ENCODE assay signal across 9 cellular contexts in the genomic region with DNA sequence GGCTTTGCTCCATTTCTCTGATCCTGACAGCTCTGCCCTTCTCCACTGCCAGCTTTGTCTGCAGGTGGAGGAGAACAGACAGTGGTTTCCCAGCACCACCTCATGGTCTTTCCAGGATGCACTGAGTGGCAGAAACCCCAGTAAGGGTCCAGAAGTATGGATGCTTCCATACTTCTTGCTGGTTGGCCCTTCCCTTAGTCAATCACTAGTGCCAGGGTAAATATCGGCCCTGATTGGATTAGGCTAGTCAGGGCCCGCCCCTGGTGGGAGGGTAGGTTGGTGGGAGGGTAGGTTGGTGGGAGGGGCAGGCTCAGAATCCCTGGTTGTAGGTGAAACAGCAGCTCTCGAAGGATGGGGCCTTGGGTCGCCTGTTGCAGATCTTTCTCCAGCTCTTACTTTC. TPM values are rescaled to one million over a fixed set of nuclear protein-coding genes. Genes with fewer than 3 reads are reported as not detected.
DNase-seq lines count a peak whose midpoint lies in the region; ATAC-seq and TF ChIP-seq lines count a peak whose summit lies in the region.
"Had no signal": no experiment of that assay in that cellular context is flagged by ENCODE, and none has a peak within 500 bp of the region (broad histone marks: within the 10 kb centered on the region; RNA-seq: fewer than 3 reads in every experiment).

No MANE protein-coding gene starts in this region.

- TF ChIP-seq POLR2A in spleen (IDR thresholded peaks at IDR 0.05) = no peak

- intact Hi-C loops in activated CD4-positive, alpha-beta T cell treated with anti-CD3 and anti-CD28 coated beads, Interleukin-2, amount 10 ng/mL, durations not matched to agents 24 days and 14 days (cut with micrococcal nuclease) = no loop called here
- intact Hi-C loops in spleen (cut with DNase I; ENCODE audit: low total_unique reads) = no loop called here

- H3K4me3 Mint-ChIP-seq in activated CD4-positive, alpha-beta T cell treated with anti-CD3 and anti-CD28 coated beads, Interleukin-2, amount 10 ng/mL, durations not matched to agents 24 days and 14 days = peak overlapping the region; percentile 49

- 86 to 91% (median 88%) methylated on average over 4 of the region's 4 CpGs for WGBS in spleen, 5 donors

- peaks cover 4% of the 10 kb centered on the region for H3K9me3 Mint-ChIP-seq in activated CD4-positive, alpha-beta T cell treated with anti-CD3 and anti-CD28 coated beads, Interleukin-2, amount 10 ng/mL, durations not matched to agents 24 days and 14 days

- peak overlapping the region in 2 of 8 donors; percentile 4 to 36 for H3K27ac ChIP-seq in spleen

- no peaks in the 10 kb centered on the region for H3K9me3 ChIP-seq in spleen

- H3K36me3 ChIP-seq in spleen = peaks cover 3 to 95% (median 55%) of the 10 kb centered on the region in 6 donors

- TF ChIP-seq CTCF in fibroblast of the aortic adventitia (IDR thresholded peaks at IDR 0.05; ENCODE audit: insufficient read depth, low read length) (no peak), spleen (IDR thresholded peaks at IDR 0.05 in 8 of 11, conservative IDR thresholded peaks at IDR 0.05 in 3 of 11) (no peak)

- peak; percentile 73 for ATAC-seq in stimulated activated naive CD8-positive, alpha-beta T cell treated with anti-CD3 and anti-CD28 coated beads, Interleukin-15, Interleukin-2, amounts not matched to agents 100 U/mL and 50 U/mL, for 24 hours
- ATAC-seq in HG02623 (IDR thresholded peaks at IDR 0.05; ENCODE audit: unreplicated experiment) = no peak

- H3K27me3 Mint-ChIP-seq in activated CD4-positive, alpha-beta T cell treated with anti-CD3 and anti-CD28 coated beads, Interleukin-2, amount 10 ng/mL, durations not matched to agents 24 days and 14 days = no peaks in the 10 kb centered on the region

- DNase-seq in activated effector memory CD4-positive, alpha-beta T cell treated with anti-CD3 and anti-CD28 coated beads, Interleukin-2, amount 50 U/mL, for 16 hours = peak; percentile 79
- DNase-seq in activated effector memory CD4-positive, alpha-beta T cell treated with Interleukin-2 at 50 U/mL for 16 hours = no peak
- peak; percentile 84 for DNase-seq in activated CD4-positive, alpha-beta T cell treated with anti-CD3 and anti-CD28 coated beads, Interleukin-2, amount 10 ng/mL, durations not matched to agents 24 days and 14 days
- peak; percentile 22 for DNase-seq in fibroblast of the aortic adventitia (ENCODE audit: low read depth)
- peak; percentile 62 for DNase-seq in stimulated activated naive CD8-positive, alpha-beta T cell treated with anti-CD3 and anti-CD28 coated beads, Interleukin-15, Interleukin-2, amounts not matched to agents 100 U/mL and 50 U/mL, for 24 hours
- no peak for DNase-seq in spleen
- no peak for DNase-seq in D341Med (ENCODE audit: low spot score)
- DNase-seq: AML-193 had no signal

- peaks cover 42% of the 10 kb centered on the region for H3K4me1 Mint-ChIP-seq in activated CD4-positive, alpha-beta T cell treated with anti-CD3 and anti-CD28 coated beads, Interleukin-2, amount 10 ng/mL, durations not matched to agents 24 days and 14 days

- H3K36me3 Mint-ChIP-seq in activated CD4-positive, alpha-beta T cell treated with anti-CD3 and anti-CD28 coated beads, Interleukin-2, amount 10 ng/mL, durations not matched to agents 24 days and 14 days (ENCODE audit: low read depth) = peaks cover 59% of the 10 kb centered on the region

- H3K4me3 ChIP-seq in fibroblast of the aortic adventitia (ENCODE audit: low read depth, low read length) = no peak overlapping the region
- H3K4me3 ChIP-seq in spleen = no peak overlapping the region

- peak overlapping the region; percentile 82 for H3K27ac Mint-ChIP-seq in activated CD4-positive, alpha-beta T cell treated with anti-CD3 and anti-CD28 coated beads, Interleukin-2, amount 10 ng/mL, durations not matched to agents 24 days and 14 days

- H3K27me3 ChIP-seq in spleen (replicated peaks in 1 of 7) = no peaks in the 10 kb centered on the region

- peaks cover 7 to 93% (median 60%) of the 10 kb centered on the region in 6 donors for H3K4me1 ChIP-seq in spleen

RNA-seq across cellular contexts. Expression of a gene that starts 10.2 kb away (rescaled TPM):
- 238 and 264 TPM in 2 replicates for total RNA-seq in activated CD4-positive, alpha-beta T cell treated with anti-CD3 and anti-CD28 coated beads, Interleukin-2, amount 10 ng/mL, durations not matched to agents 24 days and 14 days
- total RNA-seq in fibroblast of the aortic adventitia (ENCODE audit: low replicate concordance) (88.7 and 143 TPM in 2 replicates), spleen (100 to 1,000 TPM; 303 to 481 (median 353) TPM)
- 10 to 100 TPM; 36.7 to 78.7 (median 57.0) TPM for polyA plus RNA-seq in spleen

RNA-seq across cellular contexts. Expression of a gene that starts 50.6 kb away (rescaled TPM):
- total RNA-seq in activated CD4-positive, alpha-beta T cell treated with anti-CD3 and anti-CD28 coated beads, Interleukin-2, amount 10 ng/mL, durations not matched to agents 24 days and 14 days = 4.3 and 6.2 TPM in 2 replicates
- total RNA-seq in fibroblast of the aortic adventitia (ENCODE audit: low replicate concordance) (8.5 and 12.2 TPM in 2 replicates), spleen (10 to 100 TPM; 22.8 to 39.7 (median 33.9) TPM)
- polyA plus RNA-seq in spleen = 10 to 100 TPM in 1 of 3 donors, 1 to 10 TPM in 2; 6.8 to 22.4 (median 8.2) TPM

RNA-seq across cellular contexts. Expression of a gene that starts 50.7 kb away (rescaled TPM):
- 20.5 and 22.5 TPM in 2 replicates for total RNA-seq in activated CD4-positive, alpha-beta T cell treated with anti-CD3 and anti-CD28 coated beads, Interleukin-2, amount 10 ng/mL, durations not matched to agents 24 days and 14 days
- total RNA-seq in fibroblast of the aortic adventitia (ENCODE audit: low replicate concordance) (17.6 and 80.9 TPM in 2 replicates), spleen (100 to 1,000 TPM in 3 of 7 donors, 10 to 100 TPM in 4; 85.9 to 137 (median 95.1) TPM)
- 10 to 100 TPM; 23.6 to 63.4 (median 51.9) TPM for polyA plus RNA-seq in spleen

Comparison
In these comparisons a context has a peak if more than half of its experiments do, and no peak if none do; other contexts are left out.
1. DNase-seq: peak in activated effector memory CD4-positive, alpha-beta T cell treated with anti-CD3 and anti-CD28 coated beads, Interleukin-2, amount 50 U/mL, for 16 hours (single experiment), activated CD4-positive, alpha-beta T cell treated with anti-CD3 and anti-CD28 coated beads, Interleukin-2, amount 10 ng/mL, durations not matched to agents 24 days and 14 days (single experiment), fibroblast of the aortic adventitia (single experiment) and stimulated activated naive CD8-positive, alpha-beta T cell treated with anti-CD3 and anti-CD28 coated beads, Interleukin-15, Interleukin-2, amounts not matched to agents 100 U/mL and 50 U/mL, for 24 hours (single experiment); none in activated effector memory CD4-positive, alpha-beta T cell treated with Interleukin-2 at 50 U/mL for 16 hours (single experiment), spleen (single experiment) and D341Med (single experiment).